13 cellular contexts compared by ENCODE assay signal in the genomic region with DNA sequence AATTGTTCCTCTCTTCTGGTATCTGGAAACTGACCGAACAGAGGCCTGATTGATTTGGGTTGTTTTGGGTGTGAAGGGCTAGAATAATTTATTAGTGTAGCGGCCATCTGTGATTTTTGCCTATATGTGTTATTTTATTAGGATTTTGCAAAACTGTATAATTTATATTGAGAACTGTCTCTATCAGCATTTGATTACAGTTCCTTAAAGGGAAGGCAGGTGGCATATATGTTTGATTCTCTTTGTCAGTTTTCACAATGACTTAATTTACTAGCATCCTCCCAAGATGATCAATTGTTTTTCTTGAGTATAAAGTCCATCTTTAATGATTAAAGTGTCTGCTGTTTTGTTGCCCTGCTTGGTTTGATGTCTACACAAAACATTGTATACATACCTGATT. TPM values are rescaled to one million over a fixed set of nuclear protein-coding genes. Genes with fewer than 3 reads are reported as not detected.
DNase-seq lines count a peak whose midpoint lies in the region; ATAC-seq, FAIRE-seq and TF ChIP-seq lines count a peak whose summit lies in the region.
"Had no signal": no experiment of that assay in that cellular context is flagged by ENCODE, and none has a peak within 500 bp of the region (broad histone marks: within the 10 kb centered on the region; RNA-seq: fewer than 3 reads in every experiment).

No MANE protein-coding gene starts in this region.

- CTCF ChIA-PET in activated CD4-positive, alpha-beta memory T cell treated with anti-CD3 and anti-CD28 coated beads, Interleukin-2, amount 10 ng/mL, durations not matched to agents 7 days and 5 days (lab: Charles Lee) = no interaction called here

- H3K27ac Mint-ChIP-seq in activated CD4-positive, alpha-beta memory T cell treated with anti-CD3 and anti-CD28 coated beads, Interleukin-2, amount 10 ng/mL, durations not matched to agents 7 days and 5 days = no peak overlapping the region

- no peaks in the 10 kb centered on the region for H4K20me1 ChIP-seq in SU-DHL-6 (ENCODE audit: low read depth, low read length)

- TF ChIP-seq POLR2A in GM12891 (IDR thresholded peaks at IDR 0.05; ENCODE audit: low read depth, low read length) = no peak

- H3K9me3 Mint-ChIP-seq in activated CD4-positive, alpha-beta memory T cell treated with anti-CD3 and anti-CD28 coated beads, Interleukin-2, amount 10 ng/mL, durations not matched to agents 7 days and 5 days = no peaks in the 10 kb centered on the region
- H3K9me3 Mint-ChIP-seq: CD8-positive, alpha-beta memory T cell had no signal

- H3K27me3 Mint-ChIP-seq in activated CD4-positive, alpha-beta memory T cell treated with anti-CD3 and anti-CD28 coated beads, Interleukin-2, amount 10 ng/mL, durations not matched to agents 7 days and 5 days = no peaks in the 10 kb centered on the region
- H3K27me3 Mint-ChIP-seq: CD8-positive, alpha-beta memory T cell had no signal

- no peaks in the 10 kb centered on the region for H3K9me3 ChIP-seq in SU-DHL-6 (ENCODE audit: insufficient read depth, low read length)

- H3F3A ChIP-seq in SU-DHL-6 (ENCODE audit: insufficient read depth) = 0 out of 2 replicates have a peak, but pooled peaks cover 14% of the 10 kb centered on the region

- no peaks in the 10 kb centered on the region for H3K79me2 ChIP-seq in SU-DHL-6 (ENCODE audit: insufficient read depth, low read length)

- H3K9me2 ChIP-seq in SU-DHL-6 (replicated peaks; ENCODE audit: insufficient read depth, low read length) = no peaks in the 10 kb centered on the region

- H2AFZ ChIP-seq in SU-DHL-6 (ENCODE audit: low read depth, low read length, severe bottlenecking) = no peak overlapping the region

- peaks cover 40% of the 10 kb centered on the region for H3K4me1 Mint-ChIP-seq in activated CD4-positive, alpha-beta memory T cell treated with anti-CD3 and anti-CD28 coated beads, Interleukin-2, amount 10 ng/mL, durations not matched to agents 7 days and 5 days

- no peak overlapping the region for H3K4me3 Mint-ChIP-seq in activated CD4-positive, alpha-beta memory T cell treated with anti-CD3 and anti-CD28 coated beads, Interleukin-2, amount 10 ng/mL, durations not matched to agents 7 days and 5 days

- TF ChIP-seq CTCF in SU-DHL-6 (IDR thresholded peaks at IDR 0.05; ENCODE audit: insufficient read depth, low read length, poor library complexity, severe bottlenecking) (no peak), fibroblast of villous mesenchyme (IDR thresholded peaks at IDR 0.05; ENCODE audit: insufficient read depth, low read depth, low read length) (no peak), retinal pigment epithelial cell (conservative IDR thresholded peaks at IDR 0.05; ENCODE audit: low read depth, low read length) (peak; percentile 18)

- peak; percentile 63 for FAIRE-seq in GM12891 (lab: Jason Lieb, UNC)

- POLR2A ChIA-PET in activated CD4-positive, alpha-beta memory T cell treated with anti-CD3 and anti-CD28 coated beads, Interleukin-2, amount 10 ng/mL, durations not matched to agents 7 days and 5 days (lab: Charles Lee) = interaction anchor here (1.2 kb wide), 1 partner anchor 108 kb away, joined by 3 read pairs; no protein-coding TSS in a partner anchor

- DNase-seq in GM12891 (ENCODE audit: insufficient read length, low spot score) = no peak
- no peak for DNase-seq in fibroblast of villous mesenchyme (ENCODE audit: low read depth)
- no peak for DNase-seq in retinal pigment epithelial cell (ENCODE audit: low read depth)
- no peak for DNase-seq in activated CD4-positive, alpha-beta memory T cell treated with anti-CD3 and anti-CD28 coated beads, Interleukin-2, amount 10 ng/mL, durations not matched to agents 7 days and 5 days
- DNase-seq: activated CD4-positive, CD25-positive, alpha-beta regulatory T cell; activated gamma-delta T cell treated with Interleukin-2 at 50 U/mL for 16 hours; CD8-positive, alpha-beta memory T cell; effector memory CD4-positive, alpha-beta T cell; NCI-H2029 had no signal

- ATAC-seq in activated CD4-positive, CD25-positive, alpha-beta regulatory T cell treated with anti-CD3 and anti-CD28 coated beads, Interleukin-2, amount 50 U/mL, for 24 hours = no peak
- no peak for ATAC-seq in HG02798 (IDR thresholded peaks at IDR 0.05; ENCODE audit: poor library complexity, unreplicated experiment)
- no peak for ATAC-seq in HG03097 (IDR thresholded peaks at IDR 0.05; ENCODE audit: low FRiP score, unreplicated experiment)

- no peaks in the 10 kb centered on the region for H3K27me3 ChIP-seq in SU-DHL-6 (ENCODE audit: low read length)

- peak overlapping the region; percentile 66 for H3K4me2 ChIP-seq in SU-DHL-6 (ENCODE audit: low read depth, low read length, poor library complexity, severe bottlenecking)

- H3K4me3 ChIP-seq in SU-DHL-6 (ENCODE audit: insufficient read depth, low read length, poor library complexity, severe bottlenecking) (no peak overlapping the region), fibroblast of villous mesenchyme (ENCODE audit: low read depth, low read length) (peak overlapping the region; percentile 73), retinal pigment epithelial cell (ENCODE audit: low read length) (peak overlapping the region; percentile 27)

- no peaks in the 10 kb centered on the region for H3K36me3 ChIP-seq in SU-DHL-6 (ENCODE audit: low read length)

- H3K36me3 Mint-ChIP-seq in activated CD4-positive, alpha-beta memory T cell treated with anti-CD3 and anti-CD28 coated beads, Interleukin-2, amount 10 ng/mL, durations not matched to agents 7 days and 5 days (ENCODE audit: low read depth) = peaks cover 4% of the 10 kb centered on the region

- H3K27ac ChIP-seq in SU-DHL-6 (ENCODE audit: low read depth, low read length) = no peak overlapping the region

- no peak overlapping the region for H3K9ac ChIP-seq in SU-DHL-6 (ENCODE audit: low read length)

TF ChIP-seq in GM12891, 5 proteins besides CTCF, POLR2A, EP300 and RAD21:
- TF ChIP-seq POLR2AphosphoS5 (IDR thresholded peaks at IDR 0.05; ENCODE audit: low read depth, low read length) = no peak
- no peak for TF ChIP-seq SPI1 (IDR thresholded peaks at IDR 0.05; ENCODE audit: low read depth, low read length)
- no peak for TF ChIP-seq TAF1 (IDR thresholded peaks at IDR 0.05; ENCODE audit: low read depth, low read length)
- TF ChIP-seq POU2F2 (IDR thresholded peaks at IDR 0.05; ENCODE audit: low read depth, low read length) = no peak
- TF ChIP-seq PAX5 (IDR thresholded peaks at IDR 0.05; ENCODE audit: insufficient read depth, low read length, severe bottlenecking) = no peak

RNA-seq across cellular contexts. Expression of gene NBEAL1, which starts 4.5 kb away (rescaled TPM):
- polyA plus RNA-seq in GM12891 (2012; ENCODE audit: low read depth, missing spikeins) = 5.0 TPM
- 38.0 and 57.9 TPM in 2 replicates for total RNA-seq in fibroblast of villous mesenchyme
- 10 to 100 TPM; 11.6 to 13.3 TPM for total RNA-seq in activated CD4-positive, alpha-beta memory T cell treated with anti-CD3 and anti-CD28 coated beads, Interleukin-2, amount 10 ng/mL, durations not matched to agents 7 days and 5 days
